ENCODE assay signal across 1 cellular context in genomic region chr5:172931001-172931536, GRCh38.
A peak's percentile ranks its signal among the peaks of the same experiment; 100 is the strongest.
TF ChIP-seq lines count a peak whose summit lies in the region.

No MANE protein-coding gene starts in this region.

TF ChIP-seq in A549, 52 proteins besides CTCF, POLR2A, EP300 and RAD21 (continued from another document):
- TF ChIP-seq, protein P1, sequence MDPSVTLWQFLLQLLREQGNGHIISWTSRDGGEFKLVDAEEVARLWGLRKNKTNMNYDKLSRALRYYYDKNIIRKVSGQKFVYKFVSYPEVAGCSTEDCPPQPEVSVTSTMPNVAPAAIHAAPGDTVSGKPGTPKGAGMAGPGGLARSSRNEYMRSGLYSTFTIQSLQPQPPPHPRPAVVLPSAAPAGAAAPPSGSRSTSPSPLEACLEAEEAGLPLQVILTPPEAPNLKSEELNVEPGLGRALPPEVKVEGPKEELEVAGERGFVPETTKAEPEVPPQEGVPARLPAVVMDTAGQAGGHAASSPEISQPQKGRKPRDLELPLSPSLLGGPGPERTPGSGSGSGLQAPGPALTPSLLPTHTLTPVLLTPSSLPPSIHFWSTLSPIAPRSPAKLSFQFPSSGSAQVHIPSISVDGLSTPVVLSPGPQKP (IDR thresholded peaks at IDR 0.05; ENCODE audit: low read depth, low read length), result no peak
- TF ChIP-seq, protein P2, sequence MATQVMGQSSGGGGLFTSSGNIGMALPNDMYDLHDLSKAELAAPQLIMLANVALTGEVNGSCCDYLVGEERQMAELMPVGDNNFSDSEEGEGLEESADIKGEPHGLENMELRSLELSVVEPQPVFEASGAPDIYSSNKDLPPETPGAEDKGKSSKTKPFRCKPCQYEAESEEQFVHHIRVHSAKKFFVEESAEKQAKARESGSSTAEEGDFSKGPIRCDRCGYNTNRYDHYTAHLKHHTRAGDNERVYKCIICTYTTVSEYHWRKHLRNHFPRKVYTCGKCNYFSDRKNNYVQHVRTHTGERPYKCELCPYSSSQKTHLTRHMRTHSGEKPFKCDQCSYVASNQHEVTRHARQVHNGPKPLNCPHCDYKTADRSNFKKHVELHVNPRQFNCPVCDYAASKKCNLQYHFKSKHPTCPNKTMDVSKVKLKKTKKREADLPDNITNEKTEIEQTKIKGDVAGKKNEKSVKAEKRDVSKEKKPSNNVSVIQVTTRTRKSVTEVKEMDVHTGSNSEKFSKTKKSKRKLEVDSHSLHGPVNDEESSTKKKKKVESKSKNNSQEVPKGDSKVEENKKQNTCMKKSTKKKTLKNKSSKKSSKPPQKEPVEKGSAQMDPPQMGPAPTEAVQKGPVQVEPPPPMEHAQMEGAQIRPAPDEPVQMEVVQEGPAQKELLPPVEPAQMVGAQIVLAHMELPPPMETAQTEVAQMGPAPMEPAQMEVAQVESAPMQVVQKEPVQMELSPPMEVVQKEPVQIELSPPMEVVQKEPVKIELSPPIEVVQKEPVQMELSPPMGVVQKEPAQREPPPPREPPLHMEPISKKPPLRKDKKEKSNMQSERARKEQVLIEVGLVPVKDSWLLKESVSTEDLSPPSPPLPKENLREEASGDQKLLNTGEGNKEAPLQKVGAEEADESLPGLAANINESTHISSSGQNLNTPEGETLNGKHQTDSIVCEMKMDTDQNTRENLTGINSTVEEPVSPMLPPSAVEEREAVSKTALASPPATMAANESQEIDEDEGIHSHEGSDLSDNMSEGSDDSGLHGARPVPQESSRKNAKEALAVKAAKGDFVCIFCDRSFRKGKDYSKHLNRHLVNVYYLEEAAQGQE (IDR thresholded peaks at IDR 0.05), result no peak
- TF ChIP-seq, protein P3, sequence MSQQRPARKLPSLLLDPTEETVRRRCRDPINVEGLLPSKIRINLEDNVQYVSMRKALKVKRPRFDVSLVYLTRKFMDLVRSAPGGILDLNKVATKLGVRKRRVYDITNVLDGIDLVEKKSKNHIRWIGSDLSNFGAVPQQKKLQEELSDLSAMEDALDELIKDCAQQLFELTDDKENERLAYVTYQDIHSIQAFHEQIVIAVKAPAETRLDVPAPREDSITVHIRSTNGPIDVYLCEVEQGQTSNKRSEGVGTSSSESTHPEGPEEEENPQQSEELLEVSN (IDR thresholded peaks at IDR 0.05; ENCODE audit: borderline replicate concordance, low read depth), result no peak
- TF ChIP-seq JUNB (IDR thresholded peaks at IDR 0.05) (peak; percentile 78), EHMT2 (IDR thresholded peaks at IDR 0.05; ENCODE audit: low read depth) (no peak), CBX8 (IDR thresholded peaks at IDR 0.05) (no peak), RFX5 (IDR thresholded peaks at IDR 0.05) (no peak), FOSL2 (IDR thresholded peaks at IDR 0.05) (peak; percentile 79), FOSL2 (CRISPR knock-in tag; IDR thresholded peaks at IDR 0.05) (peak; percentile 97), NPAS2 (CRISPR knock-in tag; IDR thresholded peaks at IDR 0.05; ENCODE audit: borderline replicate concordance) (no peak), MAZ (IDR thresholded peaks at IDR 0.05; ENCODE audit: borderline replicate concordance, low read depth, low read length) (no peak), TP53 (CRISPR knock-in tag; IDR thresholded peaks at IDR 0.05) (0 out of 2 replicates have a peak, but pooled peaks have one; percentile 13), PBX3 (IDR thresholded peaks at IDR 0.05) (no peak), PHF8 (IDR thresholded peaks at IDR 0.05; ENCODE audit: borderline replicate concordance, low read depth) (no peak), CHD4 (IDR thresholded peaks at IDR 0.05; ENCODE audit: borderline replicate concordance) (no peak), MAX (IDR thresholded peaks at IDR 0.05) (peak; percentile 79; the same call in 1 of the 2 replicates), MAFK (IDR thresholded peaks at IDR 0.05; ENCODE audit: partially characterized antibody) (peak; percentile 54), KDM1A (IDR thresholded peaks at IDR 0.05; ENCODE audit: low read depth) (no peak), TFCP2L1 (CRISPR knock-in tag; IDR thresholded peaks at IDR 0.05) (no peak; the same call in 1 of the 2 replicates), RARB (CRISPR knock-in tag; IDR thresholded peaks at IDR 0.05) (peak; percentile 60; the same call in 1 of the 2 replicates), ZC3H11A (IDR thresholded peaks at IDR 0.05) (no peak), HOXA7 (CRISPR knock-in tag; IDR thresholded peaks at IDR 0.05) (peak; percentile 64; the same call in 1 of the 2 replicates), HEYL (CRISPR knock-in tag; IDR thresholded peaks at IDR 0.05) (0 out of 2 replicates have a peak, but pooled peaks have one; percentile 31), EHF (CRISPR knock-in tag; IDR thresholded peaks at IDR 0.05) (peak; percentile 79; the same call in 1 of the 2 replicates), KDM5A (IDR thresholded peaks at IDR 0.05) (no peak), FOSB (CRISPR knock-in tag; IDR thresholded peaks at IDR 0.05) (peak; percentile 17; the same call in 1 of the 2 replicates)
- TF ChIP-seq, protein P4, sequence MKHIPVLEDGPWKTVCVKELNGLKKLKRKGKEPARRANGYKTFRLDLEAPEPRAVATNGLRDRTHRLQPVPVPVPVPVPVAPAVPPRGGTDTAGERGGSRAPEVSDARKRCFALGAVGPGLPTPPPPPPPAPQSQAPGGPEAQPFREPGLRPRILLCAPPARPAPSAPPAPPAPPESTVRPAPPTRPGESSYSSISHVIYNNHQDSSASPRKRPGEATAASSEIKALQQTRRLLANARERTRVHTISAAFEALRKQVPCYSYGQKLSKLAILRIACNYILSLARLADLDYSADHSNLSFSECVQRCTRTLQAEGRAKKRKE (CRISPR knock-in tag; IDR thresholded peaks at IDR 0.05; ENCODE audit: low read depth), result peak; percentile 84
- TF ChIP-seq, protein P5, sequence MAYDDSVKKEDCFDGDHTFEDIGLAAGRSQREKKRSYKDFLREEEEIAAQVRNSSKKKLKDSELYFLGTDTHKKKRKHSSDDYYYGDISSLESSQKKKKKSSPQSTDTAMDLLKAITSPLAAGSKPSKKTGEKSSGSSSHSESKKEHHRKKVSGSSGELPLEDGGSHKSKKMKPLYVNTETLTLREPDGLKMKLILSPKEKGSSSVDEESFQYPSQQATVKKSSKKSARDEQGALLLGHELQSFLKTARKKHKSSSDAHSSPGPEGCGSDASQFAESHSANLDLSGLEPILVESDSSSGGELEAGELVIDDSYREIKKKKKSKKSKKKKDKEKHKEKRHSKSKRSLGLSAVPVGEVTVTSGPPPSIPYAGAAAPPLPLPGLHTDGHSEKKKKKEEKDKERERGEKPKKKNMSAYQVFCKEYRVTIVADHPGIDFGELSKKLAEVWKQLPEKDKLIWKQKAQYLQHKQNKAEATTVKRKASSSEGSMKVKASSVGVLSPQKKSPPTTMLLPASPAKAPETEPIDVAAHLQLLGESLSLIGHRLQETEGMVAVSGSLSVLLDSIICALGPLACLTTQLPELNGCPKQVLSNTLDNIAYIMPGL (CRISPR knock-in tag; IDR thresholded peaks at IDR 0.05; ENCODE audit: borderline replicate concordance), result no peak
- TF ChIP-seq, protein P6, sequence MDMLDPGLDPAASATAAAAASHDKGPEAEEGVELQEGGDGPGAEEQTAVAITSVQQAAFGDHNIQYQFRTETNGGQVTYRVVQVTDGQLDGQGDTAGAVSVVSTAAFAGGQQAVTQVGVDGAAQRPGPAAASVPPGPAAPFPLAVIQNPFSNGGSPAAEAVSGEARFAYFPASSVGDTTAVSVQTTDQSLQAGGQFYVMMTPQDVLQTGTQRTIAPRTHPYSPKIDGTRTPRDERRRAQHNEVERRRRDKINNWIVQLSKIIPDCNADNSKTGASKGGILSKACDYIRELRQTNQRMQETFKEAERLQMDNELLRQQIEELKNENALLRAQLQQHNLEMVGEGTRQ (IDR thresholded peaks at IDR 0.05), result no peak
